ENCODE assay signal across 8 cellular contexts in the genomic region with DNA sequence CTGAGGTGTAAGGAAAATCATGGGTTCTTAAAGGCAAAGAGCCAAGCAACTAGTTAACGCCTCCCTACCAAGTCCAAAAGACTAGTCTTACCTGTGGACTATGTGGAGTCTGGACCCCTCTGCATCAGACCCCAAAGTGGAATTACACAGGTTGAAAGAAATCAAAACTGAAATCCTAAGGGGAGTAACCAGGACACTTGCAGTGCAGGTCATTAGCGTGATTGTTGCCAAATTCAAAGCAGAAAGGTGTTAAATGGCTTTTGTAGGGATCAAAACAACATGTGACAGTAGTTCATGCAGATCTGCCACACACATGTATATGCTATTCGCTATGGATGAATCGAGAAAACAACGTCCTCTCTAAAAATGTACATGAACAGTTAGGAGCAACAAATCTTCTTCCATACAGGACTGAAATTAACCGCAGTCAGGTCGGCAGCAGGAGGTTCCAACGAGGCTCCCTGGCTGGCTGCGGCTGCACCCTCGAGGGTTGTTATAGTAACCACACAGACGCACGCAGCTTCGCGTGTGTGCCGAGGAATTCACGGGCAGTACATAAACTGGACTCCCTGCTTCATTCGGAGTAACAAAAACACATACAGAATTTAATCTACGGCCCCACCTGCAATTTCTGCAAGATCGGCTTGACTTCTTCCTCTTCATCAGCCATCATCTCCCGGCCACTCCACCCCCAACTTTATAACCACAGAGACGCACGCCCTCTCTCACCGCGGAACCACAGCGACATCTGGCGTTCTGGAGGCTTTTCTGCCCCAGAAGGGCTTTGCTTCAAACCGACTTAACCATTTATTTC. TPM values are rescaled to one million over a fixed set of nuclear protein-coding genes. Genes with fewer than 3 reads are reported as not detected.
DNase-seq lines count a peak whose midpoint lies in the region; TF ChIP-seq lines count a peak whose summit lies in the region.

Gene TTC5 (minus strand): TSS at position 687 of the 814 bp plus-strand sequence. CDS start 14 bp downstream, at position 673.

- peak within 1 kb of the TSS; percentile 66 for H3K4me3 ChIP-seq in HFF-Myc (replicated peaks; ENCODE audit: low read depth, low read length)

- TF ChIP-seq CTCF in HFF-Myc (IDR thresholded peaks at IDR 0.05; ENCODE audit: low read depth, low read length, missing control alignments), result peak; percentile 95

- in situ Hi-C loops in SK-MEL-5 (cut with HindIII; ENCODE audit: low pct_unique_long_range_greater_than_20kb, low sequenced_read_pairs), result no loop called here

- peak; percentile 44 for DNase-seq in GM04503 (ENCODE audit: low read depth)
- peak; percentile 68 for DNase-seq in HFF-Myc (ENCODE audit: extremely low read depth, low read depth)
- peak; percentile 84 for DNase-seq in MV-4-11 (lab: John Stamatoyannopoulos, UW)
- DNase-seq in SK-MEL-5 (ENCODE audit: low read depth, low spot score), result peak; percentile 86
- peak; percentile 93 for DNase-seq in activated naive CD4-positive, alpha-beta T cell treated with Interleukin-2 at 50 U/mL for 16 hours
- peak; percentile 82 for DNase-seq in glomerular endothelial cell (ENCODE audit: extremely low read depth, low read depth, low spot score)
- peak; percentile 80 for DNase-seq in occipital lobe (lab: John Stamatoyannopoulos, UW)

- H3K27ac ChIP-seq in temporal lobe (ENCODE audit: low read depth, low read length), result no peak within 1 kb of the TSS

RNA-seq across cellular contexts. Expression of gene TTC5, which starts in this region (rescaled TPM):
- total RNA-seq in SK-MEL-5 (2014; rRNA removed; shearing (Covaris generic)), result 23.3 and 23.9 TPM in 2 replicates
- polyA plus RNA-seq in SK-MEL-5 (2015; cell fraction: cytosol; rRNA removed), result 10.1 and 13.1 TPM in 2 replicates
- 16.3 and 16.7 TPM in 2 replicates for polyA plus RNA-seq in SK-MEL-5 (2015; cell fraction: nucleus; rRNA removed)
- total RNA-seq in glomerular endothelial cell (10.7 and 10.8 TPM in 2 replicates), occipital lobe (41.3 TPM), temporal lobe (21.1 TPM)
